In the genomic region with DNA sequence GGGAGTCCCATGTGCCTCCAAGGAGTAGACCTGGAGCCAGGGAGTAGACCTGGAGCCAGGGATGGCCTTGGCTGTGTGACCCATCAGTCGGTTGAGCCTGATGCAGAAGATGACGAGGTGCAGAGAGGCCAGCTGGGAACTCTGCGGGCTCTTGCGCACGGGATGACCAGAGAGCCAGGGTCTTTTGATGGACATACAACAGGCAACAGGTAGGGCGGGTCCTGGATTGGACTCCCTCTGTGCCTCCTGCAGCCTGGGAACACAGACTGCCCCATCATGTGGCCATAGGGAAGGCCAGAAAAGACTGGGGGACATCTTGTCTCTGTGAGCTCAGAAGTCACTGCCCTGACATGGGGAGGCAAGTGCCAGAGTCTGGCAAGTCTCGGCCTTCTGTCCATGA, we compare ENCODE assay signal across 19 cellular contexts.
DNase-seq lines count a peak whose midpoint lies in the region; ATAC-seq and TF ChIP-seq lines count a peak whose summit lies in the region.
"Had no signal": no experiment of that assay in that cellular context is flagged by ENCODE, and none has a peak within 500 bp of the region (broad histone marks: within the 10 kb centered on the region; RNA-seq: fewer than 3 reads in every experiment).

No MANE protein-coding gene starts in this region.

- no peaks in the 10 kb centered on the region for H3K9me3 ChIP-seq in mammary epithelial cell (replicated peaks; ENCODE audit: insufficient read depth, low read length)
- H3K9me3 ChIP-seq: BLaER1 had no signal

- CTCF ChIA-PET in MCF 10A (lab: Yijun Ruan, JAX) (interaction anchor here (0.6 kb wide), 1 partner anchor 132 kb away, joined by 3 read pairs; no protein-coding TSS in a partner anchor), mammary epithelial cell (lab: Charles Lee; ENCODE audit: low non-redundant PET) (no interaction called here)

- H3K4me3 Mint-ChIP-seq in MCF 10A (ENCODE audit: unreplicated experiment) (no peak overlapping the region), IgD-negative memory B cell (no peak overlapping the region), endothelial cell (ENCODE audit: unreplicated experiment) (no peak overlapping the region)
- H3K4me3 Mint-ChIP-seq in stimulated activated memory B cell treated with anti-CD40 and anti-IgM and Interleukin-4, amounts not matched to agents 10 μg/mL and 1 μg/mL and 100 μg/mL, for 72 hours = no peak overlapping the region
- H3K4me3 Mint-ChIP-seq: CD4-positive, alpha-beta T cell had no signal

- H3K27me3 ChIP-seq in mammary epithelial cell (ENCODE audit: insufficient read depth, low read length) = no peaks in the 10 kb centered on the region
- H3K27me3 ChIP-seq: BLaER1 had no signal

- no peak overlapping the region for H3K4me2 ChIP-seq in mammary epithelial cell (ENCODE audit: insufficient read depth, low read depth, low read length)
- H3K4me2 ChIP-seq: BLaER1, PC-9 had no signal

- peaks cover 5% of the 10 kb centered on the region for H3K36me3 ChIP-seq in mammary epithelial cell (ENCODE audit: insufficient read depth, low read length)

- H3K27ac Mint-ChIP-seq in MCF 10A (ENCODE audit: low read depth, unreplicated experiment) (peak overlapping the region; percentile 35), IgD-negative memory B cell (peak overlapping the region in 2 of 3 donors; percentile 23 to 74), endothelial cell (ENCODE audit: unreplicated experiment) (peak overlapping the region; percentile 36)
- H3K27ac Mint-ChIP-seq in stimulated activated memory B cell treated with anti-CD40 and anti-IgM and Interleukin-4, amounts not matched to agents 10 μg/mL and 1 μg/mL and 100 μg/mL, for 72 hours = peak overlapping the region; percentile 28
- H3K27ac Mint-ChIP-seq: CD4-positive, alpha-beta T cell had no signal

- H3K36me3 Mint-ChIP-seq in MCF 10A (ENCODE audit: insufficient read depth, unreplicated experiment) (peaks cover 25% of the 10 kb centered on the region), IgD-negative memory B cell (no peaks in the 10 kb centered on the region), endothelial cell (ENCODE audit: low read depth, unreplicated experiment) (peaks cover 33% of the 10 kb centered on the region)
- H3K36me3 Mint-ChIP-seq in stimulated activated memory B cell treated with anti-CD40 and anti-IgM and Interleukin-4, amounts not matched to agents 10 μg/mL and 1 μg/mL and 100 μg/mL, for 72 hours = peaks cover 33% of the 10 kb centered on the region

- no peaks in the 10 kb centered on the region for H3K79me2 ChIP-seq in mammary epithelial cell (ENCODE audit: insufficient read depth, low read length)

- no peak overlapping the region for H3K9ac ChIP-seq in mammary epithelial cell (ENCODE audit: insufficient read depth, low read length)
- H3K9ac ChIP-seq: BLaER1 had no signal

- 97% methylated on average over 7 of the region's 7 CpGs for WGBS in mammary epithelial cell (ENCODE audit: low coverage, missing lambda C conversion rate)

- BruUV-seq in MCF 10A (replicated peaks; lab: Mats Ljungman, UMichigan) (no TSS peak), mammary epithelial cell (replicated peaks; lab: Mats Ljungman, UMichigan) (no TSS peak)

- H3K9me3 Mint-ChIP-seq in MCF 10A (ENCODE audit: unreplicated experiment) = no peaks in the 10 kb centered on the region
- no peaks in the 10 kb centered on the region for H3K9me3 Mint-ChIP-seq in IgD-negative memory B cell
- H3K9me3 Mint-ChIP-seq in endothelial cell (ENCODE audit: unreplicated experiment) = no peaks in the 10 kb centered on the region
- no peaks in the 10 kb centered on the region for H3K9me3 Mint-ChIP-seq in stimulated activated memory B cell treated with anti-CD40 and anti-IgM and Interleukin-4, amounts not matched to agents 10 μg/mL and 1 μg/mL and 100 μg/mL, for 72 hours
- H3K9me3 Mint-ChIP-seq: CD4-positive, alpha-beta T cell had no signal

- no peaks in the 10 kb centered on the region for H3K4me1 Mint-ChIP-seq in MCF 10A (ENCODE audit: insufficient read depth, unreplicated experiment)
- H3K4me1 Mint-ChIP-seq in IgD-negative memory B cell = peaks cover 0 to 2% (median 0%) of the 10 kb centered on the region in 3 donors
- H3K4me1 Mint-ChIP-seq in endothelial cell (ENCODE audit: unreplicated experiment) = no peaks in the 10 kb centered on the region
- H3K4me1 Mint-ChIP-seq in stimulated activated memory B cell treated with anti-CD40 and anti-IgM and Interleukin-4, amounts not matched to agents 10 μg/mL and 1 μg/mL and 100 μg/mL, for 72 hours = peaks cover 11% of the 10 kb centered on the region

- H3K27ac ChIP-seq in mammary epithelial cell (ENCODE audit: insufficient read depth, low read depth, low read length) = no peak overlapping the region
- H3K27ac ChIP-seq: BLaER1, PC-9 had no signal

- no peak for ATAC-seq in stimulated activated memory B cell treated with anti-CD40 and anti-IgM and Interleukin-4, amounts not matched to agents 10 μg/mL and 1 μg/mL and 100 μg/mL, for 72 hours

- no peak overlapping the region for H3K4me3 ChIP-seq in mammary epithelial cell (replicated peaks in 1 of 3; ENCODE audit: insufficient read depth in 1 of 3, low read depth in 2 of 3, low read length in 3 of 3)
- H3K4me3 ChIP-seq: BLaER1, PC-9 had no signal

- intact Hi-C loops in MCF 10A (cut with micrococcal nuclease) = no loop called here
- intact Hi-C loops in mammary epithelial cell (cut with micrococcal nuclease) = no loop called here

- no peak for TF ChIP-seq CTCF in MCF 10A (IDR thresholded peaks at IDR 0.05; ENCODE audit: unreplicated experiment)
- TF ChIP-seq CTCF in mammary epithelial cell (conservative IDR thresholded peaks at IDR 0.05 in 1 of 2, IDR thresholded peaks at IDR 0.05 in 1 of 2; ENCODE audit: extremely low read depth in 1 of 2, insufficient read depth in 1 of 2, low read depth in 1 of 2, low read length in 2 of 2) = no peak
- no peak for TF ChIP-seq CTCF in endothelial cell (IDR thresholded peaks at IDR 0.05; ENCODE audit: unreplicated experiment)

- no peak for DNase-seq in MCF 10A (ENCODE audit: unreplicated experiment)
- DNase-seq in mammary epithelial cell = no peak
- no peak for DNase-seq in endothelial cell (ENCODE audit: low spot score)
- no peak for DNase-seq in HCEC 1CT
- DNase-seq in SIG-M5 (lab: John Stamatoyannopoulos, UW) = no peak
- DNase-seq: CD4-positive, alpha-beta T cell; KG1; MM.1S; NCI-H1694; NCI-H2029 treated with DMSO at 0.1 percent for 48 hours; NCI-H446 treated with DMSO at 0.1 percent for 48 hours; NCI-H526; NCI-H82; NK-92 treated with Interleukin-12 subunit alpha and Interleukin-12 subunit beta, amount 100 ng/mL, for 24 hours; PC-9; Right ventricle myocardium superior had no signal

- POLR2A ChIA-PET in MCF 10A (lab: Yijun Ruan, JAX) = no interaction called here

- no peaks in the 10 kb centered on the region for H4K20me1 ChIP-seq in mammary epithelial cell (ENCODE audit: insufficient read depth, low read length)

- H3K27me3 Mint-ChIP-seq in MCF 10A (ENCODE audit: insufficient read depth, unreplicated experiment) (no peaks in the 10 kb centered on the region), IgD-negative memory B cell (no peaks in the 10 kb centered on the region), endothelial cell (ENCODE audit: unreplicated experiment) (peaks cover 11% of the 10 kb centered on the region)
- no peaks in the 10 kb centered on the region for H3K27me3 Mint-ChIP-seq in stimulated activated memory B cell treated with anti-CD40 and anti-IgM and Interleukin-4, amounts not matched to agents 10 μg/mL and 1 μg/mL and 100 μg/mL, for 72 hours
- H3K27me3 Mint-ChIP-seq: CD4-positive, alpha-beta T cell had no signal

- no peaks in the 10 kb centered on the region for H3K4me1 ChIP-seq in mammary epithelial cell (ENCODE audit: insufficient read depth, low read length)

- dilution Hi-C loops in mammary epithelial cell (cut with HindIII; ENCODE audit: low sequenced_read_pairs) = no loop called here

- no peak overlapping the region for H2AFZ ChIP-seq in mammary epithelial cell (ENCODE audit: low read depth, low read length)
- H2AFZ ChIP-seq: PC-9 had no signal

- in situ Hi-C loops in mammary epithelial cell (cut with MboI; ENCODE audit: low sequenced_read_pairs in 2 of 2) = no loop called here
